Comparison of ENCODE assay signal across 32 cellular contexts in the genomic region with DNA sequence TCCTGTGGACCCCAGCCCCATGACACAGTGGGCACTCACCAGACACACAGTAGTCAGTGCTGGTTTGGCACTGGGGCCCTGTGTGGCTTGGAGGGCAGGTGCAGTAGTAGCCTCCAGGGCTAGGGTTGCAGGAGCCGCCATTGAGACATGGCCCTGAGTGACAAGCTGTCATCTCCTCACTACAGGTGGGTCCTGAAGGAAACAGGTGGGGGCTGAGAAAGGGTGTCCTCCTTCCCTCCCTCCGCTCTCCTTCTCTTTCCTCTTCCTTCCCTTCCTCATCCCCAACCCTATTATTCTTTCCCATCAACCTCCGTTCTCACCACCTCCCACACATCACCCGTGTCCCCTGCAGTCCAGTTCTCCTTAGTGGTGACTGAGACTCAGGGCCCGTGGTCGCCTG.
"Had no signal": no experiment of that assay in that cellular context is flagged by ENCODE, and none has a peak within 500 bp of the region (broad histone marks: within the 10 kb centered on the region; RNA-seq: fewer than 3 reads in every experiment).

No MANE protein-coding gene starts in this region.

- DNase-seq: activated B cell treated with CpG ODN at 0.5 μM for 24 hours; activated CD4-positive, alpha-beta T cell treated with anti-CD3 and anti-CD28 coated beads for 48 hours; activated CD4-positive, alpha-beta T cell treated with anti-CD3 and anti-CD28 coated beads, Interleukin-2, amount 50 U/mL, for 1 hour; activated CD4-positive, alpha-beta T cell treated with anti-CD3 and anti-CD28 coated beads, Interleukin-2, amount 50 U/mL, for 48 hours; activated CD8-positive, alpha-beta memory T cell treated with anti-CD3 and anti-CD28 coated beads for 24 hours; activated CD8-positive, alpha-beta T cell treated with anti-CD3 and anti-CD28 coated beads for 36 hours; activated effector memory CD4-positive, alpha-beta T cell treated with Interleukin-2 at 50 U/mL for 16 hours; activated gamma-delta T cell treated with Interleukin-2 at 50 U/mL for 16 hours; activated naive CD4-positive, alpha-beta T cell treated with anti-CD3 and anti-CD28 coated beads, Interleukin-2, amount 50 U/mL, for 16 hours; activated naive CD4-positive, alpha-beta T cell treated with Interleukin-2 at 50 U/mL for 16 hours; activated T-cell treated with anti-CD3 and anti-CD28 coated beads, Interleukin-2, amount 50 U/mL, for 4 hours; amniotic stem cell; anterior cingulate cortex; brain microvascular endothelial cell; dorsolateral prefrontal cortex; effector memory CD4-positive, alpha-beta T cell; endodermal cell; erythroblast; foreskin melanocyte; T-helper 1 cell; T-helper 17 cell; T1000; WERI-Rb-1 had no signal

- H3K36me3 ChIP-seq: brain microvascular endothelial cell, gastroesophageal sphincter, WERI-Rb-1 had no signal

- H3K9me3 Mint-ChIP-seq: activated B cell treated with CpG ODN at 0.5 μM for 24 hours; activated CD8-positive, alpha-beta T cell treated with anti-CD3 and anti-CD28 coated beads for 36 hours; activated T-cell treated with anti-CD3 and anti-CD28 coated beads, Interleukin-2, amount 50 U/mL, for 4 hours; activated T-helper 17 cell treated with anti-CD3 and anti-CD28 coated beads, Interleukin-2, amount 50 U/mL, for 72 hours; central memory CD8-positive, alpha-beta T cell; dendritic cell treated with granulocyte-macrophage colony-stimulating factor and Interleukin-4, amounts not matched to agents 40 ng/mL and 50 ng/mL, for 4 days; endodermal cell; T-helper 2 cell treated with Interferon-gamma antibody and Interleukin-4, amounts not matched to agents 5 μg/mL and 100 μg/mL, for 36 hours had no signal

- H3K4me1 Mint-ChIP-seq: activated T-helper 17 cell treated with anti-CD3 and anti-CD28 coated beads, Interleukin-2, amount 50 U/mL, for 72 hours; central memory CD8-positive, alpha-beta T cell; endodermal cell had no signal

- H3K9me3 ChIP-seq: esophagus muscularis mucosa, gastroesophageal sphincter had no signal

- H3K4me3 ChIP-seq: coronary artery, dorsolateral prefrontal cortex, esophagus muscularis mucosa, gastroesophageal sphincter had no signal

- ATAC-seq: activated CD4-positive, CD25-positive, alpha-beta regulatory T cell treated with anti-CD3 and anti-CD28 coated beads, Interleukin-2, amount 50 U/mL, for 24 hours; activated CD8-positive, alpha-beta T cell treated with anti-CD3 and anti-CD28 coated beads for 36 hours; activated T-cell treated with anti-CD3 and anti-CD28 coated beads, Interleukin-2, amount 50 U/mL, for 4 hours; activated T-helper 17 cell treated with anti-CD3 and anti-CD28 coated beads, Interleukin-2, amount 50 U/mL, for 72 hours; gastroesophageal sphincter; T-helper 17 cell had no signal

- H3K27me3 ChIP-seq: brain microvascular endothelial cell, dorsolateral prefrontal cortex, esophagus muscularis mucosa, gastroesophageal sphincter had no signal

- H3K4me3 Mint-ChIP-seq: activated B cell treated with CpG ODN at 0.5 μM for 24 hours; activated CD8-positive, alpha-beta T cell treated with anti-CD3 and anti-CD28 coated beads for 36 hours; activated naive CD8-positive, alpha-beta T cell; activated T-cell treated with anti-CD3 and anti-CD28 coated beads, Interleukin-2, amount 50 U/mL, for 4 hours; activated T-helper 17 cell treated with anti-CD3 and anti-CD28 coated beads, Interleukin-2, amount 50 U/mL, for 72 hours; central memory CD8-positive, alpha-beta T cell; dendritic cell treated with granulocyte-macrophage colony-stimulating factor and Interleukin-4, amounts not matched to agents 40 ng/mL and 50 ng/mL, for 4 days; endodermal cell; T-helper 17 cell; T-helper 2 cell treated with Interferon-gamma antibody and Interleukin-4, amounts not matched to agents 5 μg/mL and 100 μg/mL, for 36 hours had no signal

- H3K27me3 Mint-ChIP-seq: activated B cell treated with CpG ODN at 0.5 μM for 24 hours; activated CD8-positive, alpha-beta T cell treated with anti-CD3 and anti-CD28 coated beads for 36 hours; activated T-helper 17 cell treated with anti-CD3 and anti-CD28 coated beads, Interleukin-2, amount 50 U/mL, for 72 hours; central memory CD8-positive, alpha-beta T cell; T-helper 17 cell had no signal

- H3K4me1 ChIP-seq: esophagus muscularis mucosa, gastroesophageal sphincter had no signal

- H3K27ac Mint-ChIP-seq: activated B cell treated with CpG ODN at 0.5 μM for 24 hours; activated CD8-positive, alpha-beta T cell treated with anti-CD3 and anti-CD28 coated beads for 36 hours; activated naive CD8-positive, alpha-beta T cell; activated T-helper 17 cell treated with anti-CD3 and anti-CD28 coated beads, Interleukin-2, amount 50 U/mL, for 72 hours; dendritic cell treated with granulocyte-macrophage colony-stimulating factor and Interleukin-4, amounts not matched to agents 40 ng/mL and 50 ng/mL, for 4 days; endodermal cell; T-helper 2 cell treated with Interferon-gamma antibody and Interleukin-4, amounts not matched to agents 5 μg/mL and 100 μg/mL, for 36 hours had no signal

- H3K27ac ChIP-seq: brain microvascular endothelial cell, coronary artery, dorsolateral prefrontal cortex, esophagus muscularis mucosa, gastroesophageal sphincter, WERI-Rb-1 had no signal
